ENCODE assay signal across 1 cellular context in the genomic region with DNA sequence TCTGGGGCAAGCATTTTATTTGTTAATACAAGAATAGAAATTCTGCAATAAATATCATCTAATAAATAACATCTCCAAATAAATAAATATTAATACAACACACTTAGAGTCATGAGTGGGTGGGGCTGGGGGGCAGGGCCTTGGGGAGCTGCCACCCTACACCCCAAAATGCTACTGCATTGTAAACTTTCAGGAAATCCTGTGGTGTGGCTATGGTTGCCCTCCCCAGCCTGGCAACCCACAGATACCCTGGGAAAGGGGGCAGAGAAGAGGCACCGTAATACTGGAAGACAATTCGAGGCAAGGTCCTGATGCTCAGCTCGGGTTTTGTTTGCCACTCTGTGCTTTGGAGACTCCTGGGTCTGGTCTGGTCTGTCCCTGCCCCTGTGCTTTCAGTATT.
TF ChIP-seq lines count a peak whose summit lies in the region.

No MANE protein-coding gene starts in this region.

TF ChIP-seq in HCT116, 20 proteins besides CTCF, POLR2A, EP300 and RAD21:
- TF ChIP-seq MAX (IDR thresholded peaks at IDR 0.05) = no peak
- peak; percentile 34; the same call in 1 of the 2 replicates for TF ChIP-seq POLR2AphosphoS5 (IDR thresholded peaks at IDR 0.05; ENCODE audit: low read depth, low read length)
TF ChIP-seq in HCT116: peak in this region for 1.
